Comparison of ENCODE assay signal across 1 cellular context in genomic region chr14:41925409-41925808, GRCh38.
TF ChIP-seq lines count a peak whose summit lies in the region.

No MANE protein-coding gene starts in this region.

TF ChIP-seq in GM12878, 131 proteins besides CTCF, POLR2A, EP300 and RAD21 (continued from another document):
- no peak for TF ChIP-seq CEBPZ (IDR thresholded peaks at IDR 0.05; ENCODE audit: low read depth, low read length)
- no peak for TF ChIP-seq IRF5 (IDR thresholded peaks at IDR 0.05; ENCODE audit: borderline replicate concordance)
- TF ChIP-seq ZNF217 (IDR thresholded peaks at IDR 0.05) = no peak
- no peak for TF ChIP-seq FOXM1 (IDR thresholded peaks at IDR 0.05; ENCODE audit: low read depth, low read length)
- no peak for TF ChIP-seq FOXK2 (IDR thresholded peaks at IDR 0.05)
